ENCODE assay signal across 8 cellular contexts in genomic region chr12:57111046-57111698, GRCh38. TPM values are rescaled to one million over a fixed set of nuclear protein-coding genes. Genes with fewer than 3 reads are reported as not detected.
DNase-seq lines count a peak whose midpoint lies in the region; ATAC-seq and TF ChIP-seq lines count a peak whose summit lies in the region.

Gene STAT6, minus strand, starts transcription at chr12:57111362. Its CDS starts 3,084 bp downstream, at chr12:57108278.

- H3K9me3 Mint-ChIP-seq in CD8-positive, alpha-beta T cell, result no peaks in the 10 kb centered on the region
- no peaks in the 10 kb centered on the region for H3K9me3 Mint-ChIP-seq in T-helper 1 cell treated with Interleukin-12 subunit alpha and Interleukin-12 subunit beta and Interleukin-4 antibody, amounts not matched to agents 30 μg/mL and 1 μg/mL, for 36 hours

- CTCF ChIA-PET in CD8-positive, alpha-beta T cell (lab: Charles Lee), result interaction anchor here (0.8 to 11.8 kb wide), 24 partner anchors 13 to 648 kb away, joined by 3 to 547 read pairs (median 8); partner anchors contain the start of genes LRP1, NAB2, NEMP1 and TAC3

- no peak for TF ChIP-seq CTCF in CD8-positive, alpha-beta T cell (IDR thresholded peaks at IDR 0.05)
- TF ChIP-seq CTCF in hepatocyte (IDR thresholded peaks at IDR 0.05; ENCODE audit: poor library complexity) (no peak), gastrocnemius medialis (IDR thresholded peaks at IDR 0.05 in 4 of 5, conservative IDR thresholded peaks at IDR 0.05 in 1 of 5) (no peak)

- H3K27me3 Mint-ChIP-seq in CD8-positive, alpha-beta T cell (ENCODE audit: low read depth), result no peaks in the 10 kb centered on the region
- H3K27me3 Mint-ChIP-seq in T-helper 1 cell treated with Interleukin-12 subunit alpha and Interleukin-12 subunit beta and Interleukin-4 antibody, amounts not matched to agents 30 μg/mL and 1 μg/mL, for 36 hours (ENCODE audit: low read depth), result peaks cover under 1% of the 10 kb centered on the region

- H3K36me3 Mint-ChIP-seq in CD8-positive, alpha-beta T cell, result peaks cover 34% of the 10 kb centered on the region
- peaks cover 13% of the 10 kb centered on the region for H3K36me3 Mint-ChIP-seq in T-helper 1 cell treated with Interleukin-12 subunit alpha and Interleukin-12 subunit beta and Interleukin-4 antibody, amounts not matched to agents 30 μg/mL and 1 μg/mL, for 36 hours (ENCODE audit: low read depth)

- peaks cover 8% of the 10 kb centered on the region for H3K36me3 ChIP-seq in CD8-positive, alpha-beta T cell (ENCODE audit: insufficient read depth, low read length)
- H3K36me3 ChIP-seq in hepatocyte (replicated peaks; ENCODE audit: insufficient read depth, low read depth), result no peaks in the 10 kb centered on the region
- H3K36me3 ChIP-seq in gastrocnemius medialis, result no peaks in the 10 kb centered on the region

- no peaks in the 10 kb centered on the region for H3K27me3 ChIP-seq in CD8-positive, alpha-beta T cell (ENCODE audit: insufficient read depth, low read length)
- no peaks in the 10 kb centered on the region for H3K27me3 ChIP-seq in hepatocyte
- H3K27me3 ChIP-seq in gastrocnemius medialis, result no peaks in the 10 kb centered on the region

- peak within 1 kb of the TSS; percentile 94 for H3K27ac Mint-ChIP-seq in CD8-positive, alpha-beta T cell
- peak within 1 kb of the TSS; percentile 95 for H3K27ac Mint-ChIP-seq in T-helper 1 cell treated with Interleukin-12 subunit alpha and Interleukin-12 subunit beta and Interleukin-4 antibody, amounts not matched to agents 30 μg/mL and 1 μg/mL, for 36 hours

- H3K27ac ChIP-seq in CD8-positive, alpha-beta T cell (ENCODE audit: low read depth, low read length), result peak within 1 kb of the TSS; percentile 87
- H3K27ac ChIP-seq in angular gyrus (ENCODE audit: low read depth, low read length) (peak within 1 kb of the TSS; percentile 91), hepatocyte (peak within 1 kb of the TSS; percentile 100), gastrocnemius medialis (peak within 1 kb of the TSS; percentile 87 to 94 (median 93))

- peak; percentile 67 to 92 (median 85) for DNase-seq in CD8-positive, alpha-beta T cell
- DNase-seq in HUDEP-2 (lab: John Stamatoyannopoulos, UW; ENCODE audit: unreplicated experiment in 76 of 76) (peak in 71 of 76 experiments; percentile 25 to 82 (median 60)), hepatocyte (ENCODE audit: low spot score) (peak; percentile 91), gastrocnemius medialis (peak in 1 of 2 donors; percentile 73), NCI-H128 (lab: John Stamatoyannopoulos, UW; ENCODE audit: unreplicated experiment) (no peak)

- no peaks in the 10 kb centered on the region for H3K9me3 ChIP-seq in CD8-positive, alpha-beta T cell (ENCODE audit: low read length)
- H3K9me3 ChIP-seq in hepatocyte (ENCODE audit: low read depth) (no peaks in the 10 kb centered on the region), gastrocnemius medialis (no peaks in the 10 kb centered on the region)

- 7% methylated on average over 7 of the region's 13 CpGs for WGBS in hepatocyte (ENCODE audit: low lambda C conversion rate, missing lambda C conversion rate)

- peak in 1 of 2 donors; percentile 57 for TF ChIP-seq POLR2A in gastrocnemius medialis (IDR thresholded peaks at IDR 0.05)

- peaks cover 52% of the 10 kb centered on the region for H3K4me1 Mint-ChIP-seq in CD8-positive, alpha-beta T cell (ENCODE audit: low read depth)
- H3K4me1 Mint-ChIP-seq in T-helper 1 cell treated with Interleukin-12 subunit alpha and Interleukin-12 subunit beta and Interleukin-4 antibody, amounts not matched to agents 30 μg/mL and 1 μg/mL, for 36 hours (ENCODE audit: low read depth), result peaks cover 35% of the 10 kb centered on the region

- H3K79me2 ChIP-seq in hepatocyte, result peaks cover 26% of the 10 kb centered on the region

- intact Hi-C loops in CD8-positive, alpha-beta T cell (cut with DNase I, micrococcal nuclease), result loop anchor here (1.0 to 5.0 kb wide), 7 partner anchors 23 to 474 kb away; partner anchors contain the start of genes ARHGAP9 (in 1 of the 2), INHBC (in 1 of the 2), NEMP1 (in 1 of the 2) and PTGES3 (in 1 of the 2)
- intact Hi-C loops in gastrocnemius medialis (cut with DNase I; ENCODE audit: low total_unique reads), result loop anchor here (1.0 to 5.0 kb wide), 3 partner anchors 23 to 354 kb away; partner anchors contain the start of gene ZBTB39

- peaks cover 10% of the 10 kb centered on the region for H4K20me1 ChIP-seq in hepatocyte (ENCODE audit: insufficient read depth, poor library complexity, severe bottlenecking)

- in situ Hi-C loops in gastrocnemius medialis (cut with MboI; ENCODE audit: low sequenced_read_pairs in 4 of 4), result loop anchor here (5.0 to 10.0 kb wide), 2 partner anchors 44 to 46 kb away; no protein-coding TSS in a partner anchor

- POLR2A ChIA-PET in CD8-positive, alpha-beta T cell (lab: Charles Lee), result interaction anchor here (0.7 to 7.2 kb wide), 16 partner anchors 8 to 482 kb away, joined by 3 to 244 read pairs (median 8); partner anchors contain the start of genes NAB2, NEMP1 and PRIM1

- H3K4me1 ChIP-seq in CD8-positive, alpha-beta T cell (ENCODE audit: insufficient read depth, low read length), result peaks cover 24% of the 10 kb centered on the region
- H3K4me1 ChIP-seq in hepatocyte (ENCODE audit: insufficient read depth) (peaks cover 30% of the 10 kb centered on the region), gastrocnemius medialis (peaks cover 9 to 15% of the 10 kb centered on the region in 2 donors)

- peak within 1 kb of the TSS; percentile 69 for H2AFZ ChIP-seq in hepatocyte

- peak within 1 kb of the TSS; percentile 93 for H3K4me2 ChIP-seq in hepatocyte

- H3K9me2 ChIP-seq in hepatocyte (replicated peaks; ENCODE audit: insufficient read depth), result no peaks in the 10 kb centered on the region

- peak; percentile 60 for ATAC-seq in CD8-positive, alpha-beta T cell
- peak; percentile 44 for ATAC-seq in GM19467 (IDR thresholded peaks at IDR 0.05; ENCODE audit: unreplicated experiment)
- ATAC-seq in gastrocnemius medialis, result peak; percentile 55 to 60

- peak within 1 kb of the TSS; percentile 91 for H3K4me3 Mint-ChIP-seq in CD8-positive, alpha-beta T cell
- peak within 1 kb of the TSS; percentile 97 for H3K4me3 Mint-ChIP-seq in T-helper 1 cell treated with Interleukin-12 subunit alpha and Interleukin-12 subunit beta and Interleukin-4 antibody, amounts not matched to agents 30 μg/mL and 1 μg/mL, for 36 hours

- H3K4me3 ChIP-seq in CD8-positive, alpha-beta T cell (ENCODE audit: low read depth, low read length), result peak within 1 kb of the TSS; percentile 100
- H3K4me3 ChIP-seq in hepatocyte (peak within 1 kb of the TSS; percentile 52), gastrocnemius medialis (peak within 1 kb of the TSS; percentile 58 to 68 (median 64))

RNA-seq across cellular contexts. Expression of gene STAT6, which starts in this region (rescaled TPM):
- 100 to 1,000 TPM; 116 to 127 TPM for total RNA-seq in CD8-positive, alpha-beta T cell
- total RNA-seq in hepatocyte (76.7 and 78.9 TPM in 2 replicates), gastrocnemius medialis (10 to 100 TPM; 12.5 to 17.4 (median 14.4) TPM)
- 80.0 and 101 TPM in 2 replicates for polyA plus RNA-seq in hepatocyte
